In genomic region chr4:121697626-121698025, GRCh38 we compare ENCODE assay signal across 8 cellular contexts. TPM values are rescaled to one million over a fixed set of nuclear protein-coding genes. Genes with fewer than 3 reads are reported as not detected.
DNase-seq lines count a peak whose midpoint lies in the region; ATAC-seq, FAIRE-seq and TF ChIP-seq lines count a peak whose summit lies in the region.

No MANE protein-coding gene starts in this region.

- H3K27me3 ChIP-seq in CD8-positive, alpha-beta memory T cell (ENCODE audit: insufficient read depth, low read length, poor library complexity, severe bottlenecking), result no peaks in the 10 kb centered on the region
- H3K27me3 ChIP-seq in NT2/D1 (ENCODE audit: insufficient read depth, insufficient read length), result no peaks in the 10 kb centered on the region
- H3K27me3 ChIP-seq in endothelial cell of umbilical vein (ENCODE audit: control insufficient read depth in 2 of 2, insufficient read depth in 2 of 2, low read length in 2 of 2), result no peaks in the 10 kb centered on the region
- H3K27me3 ChIP-seq in psoas muscle (ENCODE audit: insufficient read depth in 3 of 3, low read length in 2 of 3), result no peaks in the 10 kb centered on the region

- H3K36me3 ChIP-seq in CD8-positive, alpha-beta memory T cell (ENCODE audit: insufficient read depth, low read length), result no peaks in the 10 kb centered on the region
- H3K36me3 ChIP-seq in NT2/D1 (ENCODE audit: insufficient read depth, insufficient read length, low read length) (peaks cover 20% of the 10 kb centered on the region), endothelial cell of umbilical vein (ENCODE audit: control insufficient read depth in 2 of 2, extremely low read depth in 1 of 2, insufficient read depth in 2 of 2, low read length in 2 of 2) (peaks cover 0 to 5% of the 10 kb centered on the region in 2 experiments), psoas muscle (ENCODE audit: insufficient read depth in 1 of 2, low read depth in 1 of 2) (no peaks in the 10 kb centered on the region)

- H3K4me2 ChIP-seq in endothelial cell of umbilical vein (ENCODE audit: insufficient read depth, low read length), result peak overlapping the region; percentile 94

- H3K9me3 ChIP-seq in CD8-positive, alpha-beta memory T cell (ENCODE audit: low read length), result no peaks in the 10 kb centered on the region
- H3K9me3 ChIP-seq in NT2/D1 (ENCODE audit: insufficient read depth, low read length), result peaks cover 7% of the 10 kb centered on the region; the same call in 1 of the 2 replicates
- no peaks in the 10 kb centered on the region for H3K9me3 ChIP-seq in endothelial cell of umbilical vein (replicated peaks; ENCODE audit: control insufficient read depth, insufficient read depth, low read length)
- no peaks in the 10 kb centered on the region for H3K9me3 ChIP-seq in psoas muscle

- FAIRE-seq in endothelial cell of umbilical vein (lab: Jason Lieb, UNC), result no peak

- DNase-seq in CD8-positive, alpha-beta memory T cell, result peak in 4 of 5 donors; percentile 1 to 59 (median 20)
- no peak for DNase-seq in NT2/D1 (ENCODE audit: low read depth, low spot score)
- DNase-seq in endothelial cell of umbilical vein (ENCODE audit: low read depth, low spot score), result no peak
- no peak for DNase-seq in psoas muscle
- DNase-seq in pons (ENCODE audit: low spot score), result no peak
- DNase-seq in caudate nucleus (lab: John Stamatoyannopoulos, UW), result no peak
- no peak for DNase-seq in NCI-H2107 (lab: John Stamatoyannopoulos, UW)

- intact Hi-C loops in endothelial cell of umbilical vein (cut with micrococcal nuclease), result loop anchor here (1.0 to 2.0 kb wide), 4 partner anchors 14 to 104 kb away; partner anchors contain the start of gene EXOSC9
- intact Hi-C loops in psoas muscle (cut with DNase I), result loop anchor here in 1 of 2 donors (2.0 to 5.0 kb wide), 2 partner anchors 29 to 105 kb away; partner anchors contain the start of gene EXOSC9

- H4K20me1 ChIP-seq in endothelial cell of umbilical vein (replicated peaks; ENCODE audit: control insufficient read depth, extremely low read depth, insufficient read depth, low read length), result peaks cover 2% of the 10 kb centered on the region

- WGBS in psoas muscle, 3 donors, result 63 to 69% (median 65%) methylated on average over 9 of the region's 9 CpGs

- TF ChIP-seq CTCF in endothelial cell of umbilical vein (IDR thresholded peaks at IDR 0.05; ENCODE audit: extremely low read depth in 1 of 2, insufficient read depth in 1 of 2, low read depth in 1 of 2, low read length in 2 of 2) (no peak), psoas muscle (IDR thresholded peaks at IDR 0.05) (no peak)

- H3K27ac ChIP-seq in CD8-positive, alpha-beta memory T cell (ENCODE audit: low read depth, low read length), result peak overlapping the region; percentile 85
- peak overlapping the region; percentile 60 for H3K27ac ChIP-seq in endothelial cell of umbilical vein (ENCODE audit: insufficient read depth, low read depth, low read length)
- peak overlapping the region; percentile 97 for H3K27ac ChIP-seq in psoas muscle
- no peak overlapping the region for H3K27ac ChIP-seq in caudate nucleus (ENCODE audit: low read depth, low read length)

- H3K9me1 ChIP-seq in endothelial cell of umbilical vein (replicated peaks; ENCODE audit: control insufficient read depth, extremely low read depth, insufficient read depth, low read length), result no peaks in the 10 kb centered on the region

- H3K9ac ChIP-seq in NT2/D1 (ENCODE audit: insufficient read length, low read depth) (peak overlapping the region; percentile 87), endothelial cell of umbilical vein (replicated peaks; ENCODE audit: extremely low read depth, insufficient read depth, low read length) (peak overlapping the region; percentile 93)

- peaks cover 0 to 10% (median 2%) of the 10 kb centered on the region in 3 donors for H3K36me3 Mint-ChIP-seq in CD8-positive, alpha-beta memory T cell

- H3K4me3 Mint-ChIP-seq in CD8-positive, alpha-beta memory T cell, result peak overlapping the region; percentile 87 to 99 (median 98)

- H3K27ac Mint-ChIP-seq in CD8-positive, alpha-beta memory T cell, result peak overlapping the region; percentile 72 to 96 (median 87)

- no TSS peak for BruUV-seq in endothelial cell of umbilical vein (replicated peaks; lab: Mats Ljungman, UMichigan)

- peak; percentile 25 for ATAC-seq in GM21717 (IDR thresholded peaks at IDR 0.05; ENCODE audit: unreplicated experiment)
- no peak for ATAC-seq in psoas muscle

- peaks cover 23 to 30% (median 29%) of the 10 kb centered on the region in 3 donors for H3K4me1 Mint-ChIP-seq in CD8-positive, alpha-beta memory T cell

- peaks cover 0 to 2% of the 10 kb centered on the region in 2 donors for H3K27me3 Mint-ChIP-seq in CD8-positive, alpha-beta memory T cell

- peak overlapping the region; percentile 83 for H2AFZ ChIP-seq in endothelial cell of umbilical vein (ENCODE audit: low read depth, low read length)

- POLR2A ChIA-PET in CD8-positive, alpha-beta memory T cell (lab: Charles Lee), result interaction anchor here (0.8 to 1.8 kb wide), 3 partner anchors 11 to 103 kb away, joined by 3 to 7 read pairs (median 4); partner anchors contain the start of gene EXOSC9
- POLR2A ChIA-PET in endothelial cell of umbilical vein (lab: Charles Lee), result interaction anchor here (0.9 to 2.1 kb wide), 5 partner anchors 7 to 92 kb away, joined by 3 to 18 read pairs (median 3); no protein-coding TSS in a partner anchor

- CTCF ChIA-PET in CD8-positive, alpha-beta memory T cell (lab: Charles Lee), result interaction anchor here (0.8 to 1.9 kb wide), 3 partner anchors 10 to 28 kb away, joined by 3 to 7 read pairs (median 5); no protein-coding TSS in a partner anchor
- CTCF ChIA-PET in endothelial cell of umbilical vein (lab: Charles Lee), result interaction anchor here (1.0 to 2.2 kb wide), 9 partner anchors 8 to 41 kb away, joined by 3 to 31 read pairs (median 8); no protein-coding TSS in a partner anchor

- peak overlapping the region; percentile 66 for H3K4me3 ChIP-seq in CD8-positive, alpha-beta memory T cell (ENCODE audit: low read length)
- H3K4me3 ChIP-seq in NT2/D1 (ENCODE audit: insufficient read length, low read depth) (no peak overlapping the region), endothelial cell of umbilical vein (replicated peaks in 1 of 3; ENCODE audit: insufficient read depth in 1 of 3, low read depth in 1 of 3, low read length in 3 of 3) (peak overlapping the region; percentile 53 to 86 (median 59)), psoas muscle (peak overlapping the region; percentile 96)

- TF ChIP-seq POLR2A in endothelial cell of umbilical vein (IDR thresholded peaks at IDR 0.05; ENCODE audit: low read depth, low read length), result no peak

- H3K4me1 ChIP-seq in CD8-positive, alpha-beta memory T cell (ENCODE audit: insufficient read depth, low read length), result no peaks in the 10 kb centered on the region
- H3K4me1 ChIP-seq in NT2/D1 (ENCODE audit: insufficient read depth, insufficient read length) (no peaks in the 10 kb centered on the region), endothelial cell of umbilical vein (ENCODE audit: control insufficient read depth, extremely low read depth, insufficient read depth, low read length) (peaks cover 25% of the 10 kb centered on the region), psoas muscle (peaks cover 27% of the 10 kb centered on the region)

- dilution Hi-C loops in endothelial cell of umbilical vein (cut with MboI; ENCODE audit: extremely low pct_ligation_motif_present, low sequenced_read_pairs), result no loop called here

- H3K9me3 Mint-ChIP-seq in CD8-positive, alpha-beta memory T cell, result no peaks in the 10 kb centered on the region

- H3K79me2 ChIP-seq in endothelial cell of umbilical vein (ENCODE audit: control insufficient read depth, insufficient read depth, low read length), result peaks cover 39% of the 10 kb centered on the region

TF ChIP-seq in endothelial cell of umbilical vein, 7 proteins besides CTCF, POLR2A, EP300 and RAD21:
- TF ChIP-seq FOS (IDR thresholded peaks at IDR 0.05; ENCODE audit: borderline replicate concordance, insufficient read depth, low read length) (no peak), POLR2AphosphoS5 (IDR thresholded peaks at IDR 0.05; ENCODE audit: insufficient read depth, low read depth, low read length) (no peak), JUN (IDR thresholded peaks at IDR 0.05; ENCODE audit: borderline replicate concordance, insufficient read depth, insufficient read length, low read depth) (no peak), MAX (IDR thresholded peaks at IDR 0.05; ENCODE audit: insufficient read depth, insufficient read length) (no peak), GATA2 (IDR thresholded peaks at IDR 0.05; ENCODE audit: insufficient read depth, insufficient read length, low read depth, low read length) (no peak), EZH2 (IDR thresholded peaks at IDR 0.05; ENCODE audit: borderline replicate concordance, low read depth, low read length, severe bottlenecking) (no peak), MYC (IDR thresholded peaks at IDR 0.05; ENCODE audit: low read depth, low read length) (no peak)

RNA-seq across cellular contexts. Expression of gene ANXA5, which starts 0.8 kb away (rescaled TPM):
- total RNA-seq in CD8-positive, alpha-beta memory T cell, result 10 to 100 TPM; 79.7 to 83.5 TPM
- polyA plus RNA-seq in CD8-positive, alpha-beta memory T cell, result 183 TPM
- total RNA-seq in endothelial cell of umbilical vein, result 528 and 529 TPM in 2 replicates
- 446 and 450 TPM in 2 replicates for polyA plus RNA-seq in endothelial cell of umbilical vein
- 470 and 496 TPM in 2 replicates for polyA plus RNA-seq in endothelial cell of umbilical vein (2011; cell fraction: cytosol; rRNA removed)
- 367 and 450 TPM in 2 replicates for polyA plus RNA-seq in endothelial cell of umbilical vein (2011; cell fraction: nucleus; rRNA removed)
- polyA plus RNA-seq in endothelial cell of umbilical vein (2012), result 465 and 669 TPM in 2 replicates
- polyA minus RNA-seq in endothelial cell of umbilical vein, result 237 and 262 TPM in 2 replicates
- polyA minus RNA-seq in endothelial cell of umbilical vein (2011; cell fraction: cytosol; rRNA and poly(A)+ RNA removed), result 217 TPM
- 153 and 177 TPM in 2 replicates for polyA minus RNA-seq in endothelial cell of umbilical vein (2011; cell fraction: nucleus; rRNA and poly(A)+ RNA removed)
- 100 to 1,000 TPM in 1 of 4 donors, 10 to 100 TPM in 3; 59.1 to 149 (median 84.5) TPM for total RNA-seq in psoas muscle
- 100 to 1,000 TPM; 116 to 264 (median 194) TPM for polyA plus RNA-seq in psoas muscle

Comparison
In these comparisons a context has a peak if more than half of its experiments do, and no peak if none do; other contexts are left out.
1. DNase-seq: peak in CD8-positive, alpha-beta memory T cell (4 of 5); none in NT2/D1 (single experiment), endothelial cell of umbilical vein (single experiment), psoas muscle (0 of 2), pons (single experiment), caudate nucleus (0 of 61) and NCI-H2107 (single experiment).